In genomic region chr11:119091966-119092879, GRCh38 we compare ENCODE assay signal across 8 cellular contexts. TPM values are rescaled to one million over a fixed set of nuclear protein-coding genes. Genes with fewer than 3 reads are reported as not detected.
DNase-seq lines count a peak whose midpoint lies in the region; ATAC-seq and TF ChIP-seq lines count a peak whose summit lies in the region.

No MANE protein-coding gene starts in this region.

- TF ChIP-seq RAD21 in SK-N-SH (IDR thresholded peaks at IDR 0.05; ENCODE audit: low read length): no peak

- CTCF ChIA-PET in SK-N-SH (lab: Yijun Ruan, JAX): interaction anchor here (0.9 to 3.4 kb wide), 7 partner anchors 11 to 248 kb away, joined by 3 to 20 read pairs (median 4); no protein-coding TSS in a partner anchor

- H3K4me2 ChIP-seq in SK-N-SH: peak overlapping the region; percentile 98

- H3K9ac ChIP-seq in SK-N-SH: peak overlapping the region; percentile 89; the same call in 1 of the 2 replicates

- H3K4me3 ChIP-seq in SK-N-SH (ENCODE audit: low read depth in 2 of 2, low read length in 1 of 2): peak overlapping the region; percentile 84 to 87; a peak in 3 of 4 replicates

- H2AFZ ChIP-seq in SK-N-SH (ENCODE audit: low read depth): no peak overlapping the region

- no peaks in the 10 kb centered on the region for H3K27me3 ChIP-seq in SK-N-SH (ENCODE audit: insufficient read depth)

- H3K4me1 ChIP-seq in SK-N-SH (ENCODE audit: control insufficient read depth in 1 of 2, insufficient read depth in 2 of 2, low read depth in 1 of 2, low read length in 1 of 2): peaks cover 22 to 23% of the 10 kb centered on the region in 2 experiments; a peak in 2 of 4 replicates

- WGBS in SK-N-SH (ENCODE audit: low lambda C conversion rate): 85% methylated on average over 13 of the region's 13 CpGs

- H3K36me3 Mint-ChIP-seq in brain (peaks cover 23% of the 10 kb centered on the region), progenitor cell of endocrine pancreas (ENCODE audit: insufficient read depth) (peaks cover 14% of the 10 kb centered on the region)

- H3K27ac Mint-ChIP-seq in brain (peak overlapping the region; percentile 55 to 96 (median 90)), progenitor cell of endocrine pancreas (peak overlapping the region; percentile 42)

- H3K9me3 Mint-ChIP-seq in brain (peaks cover 0 to 4% (median 0%) of the 10 kb centered on the region in 5 experiments), progenitor cell of endocrine pancreas (ENCODE audit: low read depth) (no peaks in the 10 kb centered on the region)

- no peak for TF ChIP-seq CTCF in SK-N-SH (IDR thresholded peaks at IDR 0.05)
- no peak for TF ChIP-seq CTCF in brain (conservative IDR thresholded peaks at IDR 0.05)
- TF ChIP-seq CTCF in progenitor cell of endocrine pancreas (IDR thresholded peaks at IDR 0.05; ENCODE audit: unreplicated experiment): no peak

- peaks cover 41% of the 10 kb centered on the region for H3K79me2 ChIP-seq in SK-N-SH (ENCODE audit: insufficient read depth)

- peak overlapping the region; percentile 90 to 97 (median 93) for H3K4me3 Mint-ChIP-seq in brain
- peak overlapping the region; percentile 90 for H3K4me3 Mint-ChIP-seq in progenitor cell of endocrine pancreas (ENCODE audit: low read depth)

- H3K27me3 Mint-ChIP-seq in brain: peaks cover 5% of the 10 kb centered on the region
- H3K27me3 Mint-ChIP-seq in progenitor cell of endocrine pancreas: no peaks in the 10 kb centered on the region

- peak overlapping the region in 1 of 2 experiments; percentile 36; a peak in 2 of 4 replicates for H3K27ac ChIP-seq in SK-N-SH (ENCODE audit: low read depth in 2 of 2, low read length in 1 of 2)

- H3K36me3 ChIP-seq in SK-N-SH (replicated peaks in 1 of 2; ENCODE audit: control insufficient read depth in 1 of 2, insufficient read depth in 2 of 2, low read length in 1 of 2): peaks cover 37 to 48% of the 10 kb centered on the region in 2 experiments

- POLR2A ChIA-PET in SK-N-SH (lab: Yijun Ruan, JAX): interaction anchor here (1.2 kb wide), 1 partner anchor 14 kb away, joined by 3 read pairs; no protein-coding TSS in a partner anchor

- H3K4me1 Mint-ChIP-seq in brain (peaks cover 52% of the 10 kb centered on the region), progenitor cell of endocrine pancreas (ENCODE audit: low read depth) (peaks cover 14% of the 10 kb centered on the region)

- H3K9me3 ChIP-seq in SK-N-SH: no peaks in the 10 kb centered on the region

- peaks cover 31% of the 10 kb centered on the region for H4K20me1 ChIP-seq in SK-N-SH (ENCODE audit: insufficient read depth)

- H3K9me2 ChIP-seq in SK-N-SH: no peaks in the 10 kb centered on the region

- DNase-seq in SK-N-SH (no peak), MV-4-11 (lab: John Stamatoyannopoulos, UW) (peak; percentile 11), progenitor cell of endocrine pancreas (ENCODE audit: low spot score, unreplicated experiment) (no peak), cerebellar nuclear complex (lab: John Stamatoyannopoulos, UW) (no peak), NCI-H446 treated with DMSO at 0.1 percent for 48 hours (lab: John Stamatoyannopoulos, UW) (no peak), middle frontal gyrus (ENCODE audit: extremely low spot score, low spot score) (no peak)

- peaks cover 40% of the 10 kb centered on the region for H3F3A ChIP-seq in SK-N-SH (replicated peaks; ENCODE audit: insufficient read depth)

- no peak for ATAC-seq in SK-N-SH treated with all-trans-retinoic acid at 6 μM for 48 hours

- no peak for TF ChIP-seq EP300 in SK-N-SH (IDR thresholded peaks at IDR 0.05; ENCODE audit: borderline replicate concordance in 1 of 2, low read depth in 1 of 2, low read length in 1 of 2)

TF ChIP-seq in SK-N-SH, 30 proteins besides CTCF, POLR2A, EP300 and RAD21 (continues in another document):
- TF ChIP-seq IRF3 (IDR thresholded peaks at IDR 0.05; ENCODE audit: low read depth, low read length) (no peak), FOXM1 (IDR thresholded peaks at IDR 0.05; ENCODE audit: low read depth) (no peak), PBX3 (IDR thresholded peaks at IDR 0.05) (no peak), MEF2A (IDR thresholded peaks at IDR 0.05; ENCODE audit: borderline replicate concordance, low read depth) (no peak)

TF ChIP-seq in SK-N-SH treated with all-trans-retinoic acid at 6 μM for 48 hours, 23 proteins besides CTCF, POLR2A, EP300 and RAD21:
- no peak for TF ChIP-seq CREB5 (CRISPR knock-in tag; IDR thresholded peaks at IDR 0.05; ENCODE audit: low read depth)
- TF ChIP-seq BACH2 (CRISPR knock-in tag; IDR thresholded peaks at IDR 0.05; ENCODE audit: borderline replicate concordance): no peak
- no peak for TF ChIP-seq ZFP3 (CRISPR knock-in tag; IDR thresholded peaks at IDR 0.05)

RNA-seq across cellular contexts. Expression of gene HMBS, which starts 7.5 kb away (rescaled TPM):
- polyA plus RNA-seq in SK-N-SH (2012; rRNA removed) (69.4 and 77.4 TPM in 2 replicates), brain (ENCODE audit: insufficient read depth, low read depth, low replicate concordance) (28.1 TPM)
- 38.8 and 60.3 TPM in 2 replicates for polyA plus RNA-seq in SK-N-SH (2012; cell fraction: cytosol; rRNA removed)
- 116 and 126 TPM in 2 replicates for polyA plus RNA-seq in SK-N-SH (2012; cell fraction: nucleus; rRNA removed)
- 39.0 and 39.8 TPM in 2 replicates for total RNA-seq in progenitor cell of endocrine pancreas

RNA-seq across cellular contexts. Expression of gene DPAGT1, which starts 9.4 kb away (rescaled TPM):
- 99.5 and 128 TPM in 2 replicates for polyA plus RNA-seq in SK-N-SH (2012; rRNA removed)
- polyA plus RNA-seq in SK-N-SH (2012; cell fraction: cytosol; rRNA removed): 68.0 and 70.3 TPM in 2 replicates
- 182 and 268 TPM in 2 replicates for polyA plus RNA-seq in SK-N-SH (2012; cell fraction: nucleus; rRNA removed)
- 43.8 TPM for polyA plus RNA-seq in brain (ENCODE audit: insufficient read depth, low read depth, low replicate concordance)
- total RNA-seq in progenitor cell of endocrine pancreas: 53.4 and 60.8 TPM in 2 replicates

RNA-seq across cellular contexts. Expression of gene C2CD2L, which starts 14.9 kb away (rescaled TPM):
- 7.6 and 8.6 TPM in 2 replicates for polyA plus RNA-seq in SK-N-SH (2012; rRNA removed)
- polyA plus RNA-seq in SK-N-SH (2012; cell fraction: cytosol; rRNA removed): 3.5 and 5.3 TPM in 2 replicates
- 27.1 and 27.9 TPM in 2 replicates for polyA plus RNA-seq in SK-N-SH (2012; cell fraction: nucleus; rRNA removed)
- 48.0 TPM for polyA plus RNA-seq in brain (ENCODE audit: insufficient read depth, low read depth, low replicate concordance)
- 7.2 and 7.3 TPM in 2 replicates for total RNA-seq in progenitor cell of endocrine pancreas

RNA-seq across cellular contexts. Expression of gene VPS11, which starts 24.6 kb away (rescaled TPM):
- polyA plus RNA-seq in SK-N-SH (2012; rRNA removed) (13.8 and 14.8 TPM in 2 replicates), brain (ENCODE audit: insufficient read depth, low read depth, low replicate concordance) (59.4 TPM)
- polyA plus RNA-seq in SK-N-SH (2012; cell fraction: cytosol; rRNA removed): 8.9 and 11.4 TPM in 2 replicates
- 39.6 and 51.2 TPM in 2 replicates for polyA plus RNA-seq in SK-N-SH (2012; cell fraction: nucleus; rRNA removed)
- total RNA-seq in progenitor cell of endocrine pancreas: 36.3 and 37.2 TPM in 2 replicates

RNA-seq across cellular contexts. Expression of gene HINFP, which starts 29.2 kb away (rescaled TPM):
- polyA plus RNA-seq in SK-N-SH (2012; rRNA removed): 21.8 and 36.1 TPM in 2 replicates
- 10.6 and 14.6 TPM in 2 replicates for polyA plus RNA-seq in SK-N-SH (2012; cell fraction: cytosol; rRNA removed)
- polyA plus RNA-seq in SK-N-SH (2012; cell fraction: nucleus; rRNA removed): 113 and 143 TPM in 2 replicates
- polyA plus RNA-seq in brain (ENCODE audit: insufficient read depth, low read depth, low replicate concordance): 28.0 TPM
- 48.7 and 52.2 TPM in 2 replicates for total RNA-seq in progenitor cell of endocrine pancreas
